8 cellular contexts compared by ENCODE assay signal in genomic region chr11:116787786-116788486, GRCh38.
DNase-seq lines count a peak whose midpoint lies in the region; ATAC-seq and TF ChIP-seq lines count a peak whose summit lies in the region.

A gene with protein sequence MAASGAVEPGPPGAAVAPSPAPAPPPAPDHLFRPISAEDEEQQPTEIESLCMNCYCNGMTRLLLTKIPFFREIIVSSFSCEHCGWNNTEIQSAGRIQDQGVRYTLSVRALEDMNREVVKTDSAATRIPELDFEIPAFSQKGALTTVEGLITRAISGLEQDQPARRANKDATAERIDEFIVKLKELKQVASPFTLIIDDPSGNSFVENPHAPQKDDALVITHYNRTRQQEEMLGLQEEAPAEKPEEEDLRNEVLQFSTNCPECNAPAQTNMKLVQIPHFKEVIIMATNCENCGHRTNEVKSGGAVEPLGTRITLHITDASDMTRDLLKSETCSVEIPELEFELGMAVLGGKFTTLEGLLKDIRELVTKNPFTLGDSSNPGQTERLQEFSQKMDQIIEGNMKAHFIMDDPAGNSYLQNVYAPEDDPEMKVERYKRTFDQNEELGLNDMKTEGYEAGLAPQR (minus strand): TSS chr11:116788023. CDS start chr11:116787990, 33 bp downstream.

- peaks cover 12% of the 10 kb centered on the region for H4K20me1 ChIP-seq in Loucy (ENCODE audit: insufficient read depth, low read length, poor library complexity, severe bottlenecking)

- H3K4me1 Mint-ChIP-seq in activated naive CD4-positive, alpha-beta T cell treated with anti-CD3 and anti-CD28 coated beads, Interleukin-2, amount 10 ng/mL, durations not matched to agents 7 days and 5 days = peaks cover 42% of the 10 kb centered on the region

- H3K27ac Mint-ChIP-seq in activated naive CD4-positive, alpha-beta T cell treated with anti-CD3 and anti-CD28 coated beads, Interleukin-2, amount 10 ng/mL, durations not matched to agents 7 days and 5 days = peak within 1 kb of the TSS; percentile 89

- H3K27me3 Mint-ChIP-seq in activated naive CD4-positive, alpha-beta T cell treated with anti-CD3 and anti-CD28 coated beads, Interleukin-2, amount 10 ng/mL, durations not matched to agents 7 days and 5 days = peaks cover 39% of the 10 kb centered on the region

- no peaks in the 10 kb centered on the region for H3K27me3 ChIP-seq in Loucy (ENCODE audit: insufficient read depth, low read length, poor library complexity, severe bottlenecking)

- ATAC-seq in SK-N-SH treated with all-trans-retinoic acid at 6 μM for 48 hours = peak; percentile 87

- peaks cover 38% of the 10 kb centered on the region for H3K36me3 Mint-ChIP-seq in activated naive CD4-positive, alpha-beta T cell treated with anti-CD3 and anti-CD28 coated beads, Interleukin-2, amount 10 ng/mL, durations not matched to agents 7 days and 5 days

- no peak for TF ChIP-seq CTCF in Loucy (conservative IDR thresholded peaks at IDR 0.05; ENCODE audit: low read length)

- no peaks in the 10 kb centered on the region for H3K9me2 ChIP-seq in Loucy (replicated peaks; ENCODE audit: low read depth, low read length)

- H3F3A ChIP-seq in Loucy (ENCODE audit: low read depth) = no peaks in the 10 kb centered on the region

- peaks cover 41% of the 10 kb centered on the region for H3K79me2 ChIP-seq in Loucy (ENCODE audit: insufficient read depth, low read length)

- H3K9me3 Mint-ChIP-seq in activated naive CD4-positive, alpha-beta T cell treated with anti-CD3 and anti-CD28 coated beads, Interleukin-2, amount 10 ng/mL, durations not matched to agents 7 days and 5 days = no peaks in the 10 kb centered on the region

- peak within 1 kb of the TSS; percentile 99 for H3K4me3 ChIP-seq in Loucy (ENCODE audit: low read length, poor library complexity, severe bottlenecking)

- no peaks in the 10 kb centered on the region for H3K9me3 ChIP-seq in Loucy (ENCODE audit: insufficient read depth, low read depth, low read length)

- H3K9ac ChIP-seq in Loucy (ENCODE audit: low read depth, low read length, poor library complexity, severe bottlenecking) = peak within 1 kb of the TSS; percentile 90

- H3K4me2 ChIP-seq in Loucy (ENCODE audit: low read depth, low read length, poor library complexity, severe bottlenecking) = peak within 1 kb of the TSS; percentile 96

- peaks cover 28% of the 10 kb centered on the region; the same call in 1 of the 2 replicates for H3K36me3 ChIP-seq in Loucy (ENCODE audit: insufficient read depth, low read length)

- DNase-seq in EL (peak; percentile 75), GOT3 (lab: John Stamatoyannopoulos, UW) (peak; percentile 34), globus pallidus (ENCODE audit: low spot score) (peak; percentile 75), nucleus accumbens (lab: John Stamatoyannopoulos, UW) (peak; percentile 13 to 89 (median 76)), superior temporal gyrus (ENCODE audit: extremely low spot score) (peak; percentile 83)
- DNase-seq in activated naive CD4-positive, alpha-beta T cell treated with anti-CD3 and anti-CD28 coated beads, Interleukin-2, amount 10 ng/mL, durations not matched to agents 7 days and 5 days = peak; percentile 92

- H3K4me3 Mint-ChIP-seq in activated naive CD4-positive, alpha-beta T cell treated with anti-CD3 and anti-CD28 coated beads, Interleukin-2, amount 10 ng/mL, durations not matched to agents 7 days and 5 days = peak within 1 kb of the TSS; percentile 94

- CTCF ChIA-PET in activated naive CD4-positive, alpha-beta T cell treated with anti-CD3 and anti-CD28 coated beads, Interleukin-2, amount 10 ng/mL, durations not matched to agents 7 days and 5 days (lab: Charles Lee) = interaction anchor here (0.8 to 6.3 kb wide), 8 partner anchors 11 to 393 kb away, joined by 3 to 139 read pairs (median 4); partner anchors contain the start of genes APOA1, APOA4 and BUD13

- peak within 1 kb of the TSS; percentile 88 for H2AFZ ChIP-seq in Loucy (ENCODE audit: low read length)

- peaks cover 27% of the 10 kb centered on the region for H3K4me1 ChIP-seq in Loucy (ENCODE audit: insufficient read depth, low read length, poor library complexity, severe bottlenecking)

TF ChIP-seq in SK-N-SH treated with all-trans-retinoic acid at 6 μM for 48 hours, 23 proteins besides CTCF, POLR2A, EP300 and RAD21 (continues in another document):
- TF ChIP-seq ZC3H10 (CRISPR knock-in tag; IDR thresholded peaks at IDR 0.05) = no peak
- TF ChIP-seq, protein P1, sequence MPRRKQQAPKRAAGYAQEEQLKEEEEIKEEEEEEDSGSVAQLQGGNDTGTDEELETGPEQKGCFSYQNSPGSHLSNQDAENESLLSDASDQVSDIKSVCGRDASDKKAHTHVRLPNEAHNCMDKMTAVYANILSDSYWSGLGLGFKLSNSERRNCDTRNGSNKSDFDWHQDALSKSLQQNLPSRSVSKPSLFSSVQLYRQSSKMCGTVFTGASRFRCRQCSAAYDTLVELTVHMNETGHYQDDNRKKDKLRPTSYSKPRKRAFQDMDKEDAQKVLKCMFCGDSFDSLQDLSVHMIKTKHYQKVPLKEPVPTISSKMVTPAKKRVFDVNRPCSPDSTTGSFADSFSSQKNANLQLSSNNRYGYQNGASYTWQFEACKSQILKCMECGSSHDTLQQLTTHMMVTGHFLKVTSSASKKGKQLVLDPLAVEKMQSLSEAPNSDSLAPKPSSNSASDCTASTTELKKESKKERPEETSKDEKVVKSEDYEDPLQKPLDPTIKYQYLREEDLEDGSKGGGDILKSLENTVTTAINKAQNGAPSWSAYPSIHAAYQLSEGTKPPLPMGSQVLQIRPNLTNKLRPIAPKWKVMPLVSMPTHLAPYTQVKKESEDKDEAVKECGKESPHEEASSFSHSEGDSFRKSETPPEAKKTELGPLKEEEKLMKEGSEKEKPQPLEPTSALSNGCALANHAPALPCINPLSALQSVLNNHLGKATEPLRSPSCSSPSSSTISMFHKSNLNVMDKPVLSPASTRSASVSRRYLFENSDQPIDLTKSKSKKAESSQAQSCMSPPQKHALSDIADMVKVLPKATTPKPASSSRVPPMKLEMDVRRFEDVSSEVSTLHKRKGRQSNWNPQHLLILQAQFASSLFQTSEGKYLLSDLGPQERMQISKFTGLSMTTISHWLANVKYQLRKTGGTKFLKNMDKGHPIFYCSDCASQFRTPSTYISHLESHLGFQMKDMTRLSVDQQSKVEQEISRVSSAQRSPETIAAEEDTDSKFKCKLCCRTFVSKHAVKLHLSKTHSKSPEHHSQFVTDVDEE (CRISPR knock-in tag; IDR thresholded peaks at IDR 0.05) = no peak
- TF ChIP-seq BACH2 (CRISPR knock-in tag; IDR thresholded peaks at IDR 0.05; ENCODE audit: borderline replicate concordance) = no peak
- no peak for TF ChIP-seq CSDC2 (CRISPR knock-in tag; IDR thresholded peaks at IDR 0.05)
- TF ChIP-seq OSR1 (CRISPR knock-in tag; IDR thresholded peaks at IDR 0.05) = no peak
- TF ChIP-seq GLIS3 (CRISPR knock-in tag; IDR thresholded peaks at IDR 0.05) = no peak
- no peak for TF ChIP-seq TOX (CRISPR knock-in tag; IDR thresholded peaks at IDR 0.05; ENCODE audit: borderline replicate concordance)
- no peak for TF ChIP-seq ARNTL (CRISPR knock-in tag; IDR thresholded peaks at IDR 0.05; ENCODE audit: borderline replicate concordance, low read depth)
- no peak for TF ChIP-seq ZFP30 (CRISPR knock-in tag; IDR thresholded peaks at IDR 0.05)
- no peak for TF ChIP-seq ISL1 (CRISPR knock-in tag; IDR thresholded peaks at IDR 0.05)
- TF ChIP-seq, protein P2, sequence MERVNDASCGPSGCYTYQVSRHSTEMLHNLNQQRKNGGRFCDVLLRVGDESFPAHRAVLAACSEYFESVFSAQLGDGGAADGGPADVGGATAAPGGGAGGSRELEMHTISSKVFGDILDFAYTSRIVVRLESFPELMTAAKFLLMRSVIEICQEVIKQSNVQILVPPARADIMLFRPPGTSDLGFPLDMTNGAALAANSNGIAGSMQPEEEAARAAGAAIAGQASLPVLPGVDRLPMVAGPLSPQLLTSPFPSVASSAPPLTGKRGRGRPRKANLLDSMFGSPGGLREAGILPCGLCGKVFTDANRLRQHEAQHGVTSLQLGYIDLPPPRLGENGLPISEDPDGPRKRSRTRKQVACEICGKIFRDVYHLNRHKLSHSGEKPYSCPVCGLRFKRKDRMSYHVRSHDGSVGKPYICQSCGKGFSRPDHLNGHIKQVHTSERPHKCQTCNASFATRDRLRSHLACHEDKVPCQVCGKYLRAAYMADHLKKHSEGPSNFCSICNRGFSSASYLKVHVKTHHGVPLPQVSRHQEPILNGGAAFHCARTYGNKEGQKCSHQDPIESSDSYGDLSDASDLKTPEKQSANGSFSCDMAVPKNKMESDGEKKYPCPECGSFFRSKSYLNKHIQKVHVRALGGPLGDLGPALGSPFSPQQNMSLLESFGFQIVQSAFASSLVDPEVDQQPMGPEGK (CRISPR knock-in tag; IDR thresholded peaks at IDR 0.05; ENCODE audit: borderline replicate concordance) = no peak
- TF ChIP-seq TCF4 (CRISPR knock-in tag; IDR thresholded peaks at IDR 0.05; ENCODE audit: borderline replicate concordance) = no peak
- TF ChIP-seq CREB5 (CRISPR knock-in tag; IDR thresholded peaks at IDR 0.05; ENCODE audit: low read depth) = no peak
- no peak for TF ChIP-seq ZFP3 (CRISPR knock-in tag; IDR thresholded peaks at IDR 0.05)
- TF ChIP-seq ZNF70 (CRISPR knock-in tag; IDR thresholded peaks at IDR 0.05) = no peak
- no peak for TF ChIP-seq ESRRG (CRISPR knock-in tag; IDR thresholded peaks at IDR 0.05)
- TF ChIP-seq CSRNP3 (CRISPR knock-in tag; IDR thresholded peaks at IDR 0.05) = no peak

Comparison
In these comparisons a context has a peak if more than half of its experiments do, and no peak if none do; other contexts are left out.
1. Peak in every context shown above with its lines: DNase-seq, ATAC-seq and H3K4me3 ChIP-seq.
2. DNase-seq: peak in every context shown above with its lines; median percentile 92 in activated naive CD4-positive, alpha-beta T cell treated with anti-CD3 and anti-CD28 coated beads, Interleukin-2, amount 10 ng/mL, durations not matched to agents 7 days and 5 days; 83 in superior temporal gyrus; 76 in nucleus accumbens; 75 in EL; 75 in globus pallidus; 34 in GOT3.